8 cellular contexts compared by ENCODE assay signal in the genomic region with DNA sequence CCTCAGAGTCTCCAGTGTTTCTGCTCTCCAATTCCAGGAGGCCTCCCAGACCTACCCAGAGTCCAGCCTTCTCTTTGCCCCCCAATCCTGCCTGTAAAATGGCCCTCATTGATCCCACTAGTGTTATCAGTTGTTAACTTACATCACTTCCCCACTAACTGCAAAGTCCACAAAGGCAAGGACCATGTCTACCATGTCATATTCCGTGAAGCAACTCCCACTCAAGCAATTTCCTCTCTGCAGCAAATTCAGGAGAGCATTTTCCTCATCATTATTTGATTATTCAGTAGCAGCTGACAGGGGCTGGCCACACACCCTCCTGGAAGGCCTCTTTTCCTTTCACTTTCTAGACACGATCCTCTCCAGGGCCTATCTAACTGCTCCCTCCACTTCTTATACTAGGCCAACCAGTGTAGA.
A peak's percentile ranks its signal among the peaks of the same experiment; 100 is the strongest.
DNase-seq lines count a peak whose midpoint lies in the region; ATAC-seq and TF ChIP-seq lines count a peak whose summit lies in the region.

No MANE protein-coding gene starts in this region.

- peak overlapping the region; percentile 18 for H3K4me3 ChIP-seq in osteoblast (ENCODE audit: insufficient read depth, low read length)

- no peaks in the 10 kb centered on the region for H3K36me3 Mint-ChIP-seq in effector memory CD8-positive, alpha-beta T cell (ENCODE audit: insufficient read depth)
- H3K36me3 Mint-ChIP-seq in HFFc6 (ENCODE audit: low read depth) = no peaks in the 10 kb centered on the region

- no peak for DNase-seq in effector memory CD8-positive, alpha-beta T cell
- DNase-seq in osteoblast (ENCODE audit: insufficient read length, low spot score, missing footprints) = no peak
- no peak for DNase-seq in HFFc6

- ATAC-seq in GM18907 (IDR thresholded peaks at IDR 0.05; ENCODE audit: unreplicated experiment) (peak; percentile 38), HG03342 (IDR thresholded peaks at IDR 0.05; ENCODE audit: unreplicated experiment) (peak; percentile 60), GM21360 (IDR thresholded peaks at IDR 0.05; ENCODE audit: unreplicated experiment) (no peak), GM18867 (IDR thresholded peaks at IDR 0.05; ENCODE audit: unreplicated experiment) (no peak), HG03025 (IDR thresholded peaks at IDR 0.05; ENCODE audit: low FRiP score, unreplicated experiment) (no peak)
- peak; percentile 57 for ATAC-seq in effector memory CD8-positive, alpha-beta T cell (replicated peaks)

- no peaks in the 10 kb centered on the region for H3K9me3 ChIP-seq in osteoblast (ENCODE audit: low read depth, low read length)

- H3K27ac ChIP-seq in osteoblast (ENCODE audit: low read depth, low read length) = peak overlapping the region; percentile 98

- H3K4me2 ChIP-seq in osteoblast (ENCODE audit: insufficient read depth, low read length) = peak overlapping the region; percentile 66

- no peak overlapping the region for H3K27ac Mint-ChIP-seq in effector memory CD8-positive, alpha-beta T cell
- no peak overlapping the region for H3K27ac Mint-ChIP-seq in HFFc6

- no peak for TF ChIP-seq CTCF in osteoblast (IDR thresholded peaks at IDR 0.05; ENCODE audit: extremely low read depth, low read depth, low read length)
- TF ChIP-seq CTCF in HFFc6 (IDR thresholded peaks at IDR 0.05) = no peak

- H3K36me3 ChIP-seq in osteoblast (ENCODE audit: insufficient read depth, low read length) = no peaks in the 10 kb centered on the region

- peaks cover 77% of the 10 kb centered on the region for H3K4me1 ChIP-seq in osteoblast (ENCODE audit: insufficient read depth, low read length)

- H3K4me3 Mint-ChIP-seq in effector memory CD8-positive, alpha-beta T cell = no peak overlapping the region
- no peak overlapping the region for H3K4me3 Mint-ChIP-seq in HFFc6

- H3K79me2 ChIP-seq in osteoblast (ENCODE audit: insufficient read depth, low read length) = peaks cover 68% of the 10 kb centered on the region

- no peak overlapping the region for H2AFZ ChIP-seq in osteoblast (ENCODE audit: low read length)

- no peaks in the 10 kb centered on the region for H4K20me1 ChIP-seq in osteoblast (ENCODE audit: insufficient read depth, low read length)

- H3K27me3 ChIP-seq in osteoblast (ENCODE audit: insufficient read depth, low read length) = no peaks in the 10 kb centered on the region

- no peaks in the 10 kb centered on the region for H3K27me3 Mint-ChIP-seq in effector memory CD8-positive, alpha-beta T cell
- H3K27me3 Mint-ChIP-seq in HFFc6 (ENCODE audit: insufficient read depth) = no peaks in the 10 kb centered on the region

- no peaks in the 10 kb centered on the region for H3K9me3 Mint-ChIP-seq in effector memory CD8-positive, alpha-beta T cell
- no peaks in the 10 kb centered on the region for H3K9me3 Mint-ChIP-seq in HFFc6

- H3K4me1 Mint-ChIP-seq in effector memory CD8-positive, alpha-beta T cell (ENCODE audit: low read depth in 2 of 2) = peaks cover 0 to 2% of the 10 kb centered on the region in 2 donors
- H3K4me1 Mint-ChIP-seq in HFFc6 (ENCODE audit: low read depth) = peaks cover 15% of the 10 kb centered on the region; the same call in 1 of the 2 replicates

Comparison
In these comparisons a context has a peak if more than half of its experiments do, and no peak if none do; other contexts are left out.
1. ATAC-seq: peak in GM18907 (single experiment), HG03342 (single experiment) and effector memory CD8-positive, alpha-beta T cell (single experiment); none in GM21360 (single experiment), GM18867 (single experiment) and HG03025 (single experiment).